In the genomic region with DNA sequence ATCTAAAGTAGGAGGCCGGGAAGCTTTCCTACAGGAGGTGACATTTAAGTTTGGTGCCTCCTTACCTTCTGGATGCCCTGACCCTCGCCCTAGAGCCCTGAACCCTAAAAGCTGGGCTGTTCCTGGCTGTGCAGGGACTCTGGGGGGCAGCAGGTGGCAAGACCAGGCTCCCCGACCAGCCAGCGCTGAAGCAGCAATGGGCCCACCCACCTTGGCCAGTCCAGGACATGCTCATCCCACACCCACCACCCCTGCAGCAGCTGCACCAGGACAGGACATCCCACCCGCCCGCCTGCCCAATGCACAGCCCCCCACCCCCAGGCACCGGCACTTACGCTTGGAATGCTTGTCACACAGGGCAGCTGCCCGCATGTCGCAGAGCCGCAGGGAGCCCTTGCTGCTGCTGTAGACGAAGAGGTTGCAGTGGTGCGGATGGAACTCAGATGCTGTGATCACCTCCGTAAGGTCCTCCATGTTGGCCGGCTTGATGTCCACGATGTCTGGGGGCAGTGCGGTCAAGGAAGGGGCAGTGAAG, we compare ENCODE assay signal across 27 cellular contexts.
"Had no signal": no experiment of that assay in that cellular context is flagged by ENCODE, and none has a peak within 500 bp of the region (broad histone marks: within the 10 kb centered on the region; RNA-seq: fewer than 3 reads in every experiment).

No MANE protein-coding gene starts in this region.

- H3K27me3 ChIP-seq: hepatocyte, right atrium auricular region had no signal

- H2AFZ ChIP-seq: hepatocyte, parathyroid adenoma had no signal

- ATAC-seq: left lobe of liver; lower lobe of right lung; naive thymus-derived CD8-positive, alpha-beta T cell; sciatic nerve; stimulated activated naive B cell treated with anti-CD40 and anti-IgM and Interleukin-4, amounts not matched to agents 10 μg/mL and 1 μg/mL and 100 μg/mL, for 72 hours; stimulated activated naive CD8-positive, alpha-beta T cell treated with anti-CD3 and anti-CD28 coated beads, Interleukin-15, Interleukin-2, amounts not matched to agents 100 U/mL and 50 U/mL, for 24 hours; upper lobe of right lung had no signal

- H3K9me3 ChIP-seq: lower lobe of right lung, neutrophil, right atrium auricular region, stomach, thoracic aorta, upper lobe of right lung had no signal

- H3K9me3 Mint-ChIP-seq: nephron, neural crest cell had no signal

- H3K9ac ChIP-seq: parathyroid adenoma had no signal

- H3K36me3 Mint-ChIP-seq: naive thymus-derived CD8-positive, alpha-beta T cell; stimulated activated naive B cell treated with anti-CD40 and anti-IgM and Interleukin-4, amounts not matched to agents 10 μg/mL and 1 μg/mL and 100 μg/mL, for 72 hours had no signal

- H3K27ac ChIP-seq: hepatocyte, lower lobe of right lung, neutrophil, parathyroid adenoma, right atrium auricular region, skin epidermis, stomach, thoracic aorta, tibial artery, upper lobe of right lung had no signal

- H3K4me3 Mint-ChIP-seq: naive thymus-derived CD8-positive, alpha-beta T cell; nephron; neural crest cell; stimulated activated naive B cell treated with anti-CD40 and anti-IgM and Interleukin-4, amounts not matched to agents 10 μg/mL and 1 μg/mL and 100 μg/mL, for 72 hours had no signal

- H3K4me3 ChIP-seq: hepatocyte, lower lobe of right lung, right atrium auricular region, skin epidermis, stomach, thoracic aorta, tibial artery, upper lobe of right lung had no signal

- DNase-seq: islet precursor cell; lower lobe of right lung; mammary epithelial cell; mesenchymal stem cell; naive thymus-derived CD8-positive, alpha-beta T cell; occipital lobe; stimulated activated CD4-positive, alpha-beta T cell treated with anti-CD3 and anti-CD28 coated beads, Interleukin-12 subunit alpha, Interleukin-12 subunit beta, amount 100 ng/mL, for 4 hours; stimulated activated CD4-positive, alpha-beta T cell treated with anti-CD3 and anti-CD28 coated beads, Interleukin-15, amount 100 ng/mL, for 24 hours; stimulated activated CD4-positive, alpha-beta T cell treated with anti-CD3 and anti-CD28 coated beads, Interleukin-2, amount 100 ng/mL, for 24 hours; stimulated activated CD4-positive, alpha-beta T cell treated with anti-CD3 and anti-CD28 coated beads, Interleukin-4, amount 100 ng/mL, for 1 hour; stimulated activated naive B cell treated with anti-CD40 and anti-IgM and Interleukin-4, amounts not matched to agents 10 μg/mL and 1 μg/mL and 100 μg/mL, for 72 hours; stimulated activated naive CD8-positive, alpha-beta T cell treated with anti-CD3 and anti-CD28 coated beads, Interleukin-15, Interleukin-2, amounts not matched to agents 100 U/mL and 50 U/mL, for 24 hours; stomach; tibial artery; trophoblast cell; upper lobe of right lung had no signal

- H3K79me2 ChIP-seq: hepatocyte, parathyroid adenoma had no signal

- H3K4me2 ChIP-seq: hepatocyte had no signal

- H3K4me1 ChIP-seq: lower lobe of right lung, parathyroid adenoma, stomach, tibial artery, upper lobe of right lung had no signal

- H3K27ac Mint-ChIP-seq: naive thymus-derived CD8-positive, alpha-beta T cell; nephron; progenitor cell of endocrine pancreas; stimulated activated naive B cell treated with anti-CD40 and anti-IgM and Interleukin-4, amounts not matched to agents 10 μg/mL and 1 μg/mL and 100 μg/mL, for 72 hours had no signal

- H3K4me1 Mint-ChIP-seq: naive thymus-derived CD8-positive, alpha-beta T cell; neural crest cell; stimulated activated naive B cell treated with anti-CD40 and anti-IgM and Interleukin-4, amounts not matched to agents 10 μg/mL and 1 μg/mL and 100 μg/mL, for 72 hours had no signal
